Comparison of ENCODE assay signal across 1 cellular context in genomic region chr16:75105306-75106061, GRCh38.
TF ChIP-seq lines count a peak whose summit lies in the region.

No MANE protein-coding gene starts in this region.

TF ChIP-seq in GM12878, 131 proteins besides CTCF, POLR2A, EP300 and RAD21:
- TF ChIP-seq, protein P1, sequence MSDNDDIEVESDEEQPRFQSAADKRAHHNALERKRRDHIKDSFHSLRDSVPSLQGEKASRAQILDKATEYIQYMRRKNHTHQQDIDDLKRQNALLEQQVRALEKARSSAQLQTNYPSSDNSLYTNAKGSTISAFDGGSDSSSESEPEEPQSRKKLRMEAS (IDR thresholded peaks at IDR 0.05; ENCODE audit: low read depth, low read length): no peak
- no peak for TF ChIP-seq TCF7 (IDR thresholded peaks at IDR 0.05; ENCODE audit: borderline replicate concordance)
- no peak for TF ChIP-seq CHD2 (IDR thresholded peaks at IDR 0.05; ENCODE audit: borderline replicate concordance, low read depth, low read length)
- no peak for TF ChIP-seq ZNF207 (IDR thresholded peaks at IDR 0.05; ENCODE audit: borderline replicate concordance)
- no peak for TF ChIP-seq BRCA1 (IDR thresholded peaks at IDR 0.05; ENCODE audit: low read depth, low read length)
- TF ChIP-seq RAD51 (IDR thresholded peaks at IDR 0.05): no peak
- TF ChIP-seq MEF2B (IDR thresholded peaks at IDR 0.05; ENCODE audit: partially characterized antibody, poor library complexity, severe bottlenecking): no peak
- no peak for TF ChIP-seq IRF4 (IDR thresholded peaks at IDR 0.05; ENCODE audit: low read depth, low read length)
- TF ChIP-seq SREBF1 (IDR thresholded peaks at IDR 0.05; ENCODE audit: low read length): no peak
- TF ChIP-seq SKIL (IDR thresholded peaks at IDR 0.05; ENCODE audit: low read depth, poor library complexity, severe bottlenecking): no peak
- no peak for TF ChIP-seq ZNF217 (IDR thresholded peaks at IDR 0.05)
- TF ChIP-seq JUND (IDR thresholded peaks at IDR 0.05; ENCODE audit: low read depth, low read length): no peak
- no peak for TF ChIP-seq STAT3 (IDR thresholded peaks at IDR 0.05; ENCODE audit: low read depth, low read length)
- TF ChIP-seq, protein P2, sequence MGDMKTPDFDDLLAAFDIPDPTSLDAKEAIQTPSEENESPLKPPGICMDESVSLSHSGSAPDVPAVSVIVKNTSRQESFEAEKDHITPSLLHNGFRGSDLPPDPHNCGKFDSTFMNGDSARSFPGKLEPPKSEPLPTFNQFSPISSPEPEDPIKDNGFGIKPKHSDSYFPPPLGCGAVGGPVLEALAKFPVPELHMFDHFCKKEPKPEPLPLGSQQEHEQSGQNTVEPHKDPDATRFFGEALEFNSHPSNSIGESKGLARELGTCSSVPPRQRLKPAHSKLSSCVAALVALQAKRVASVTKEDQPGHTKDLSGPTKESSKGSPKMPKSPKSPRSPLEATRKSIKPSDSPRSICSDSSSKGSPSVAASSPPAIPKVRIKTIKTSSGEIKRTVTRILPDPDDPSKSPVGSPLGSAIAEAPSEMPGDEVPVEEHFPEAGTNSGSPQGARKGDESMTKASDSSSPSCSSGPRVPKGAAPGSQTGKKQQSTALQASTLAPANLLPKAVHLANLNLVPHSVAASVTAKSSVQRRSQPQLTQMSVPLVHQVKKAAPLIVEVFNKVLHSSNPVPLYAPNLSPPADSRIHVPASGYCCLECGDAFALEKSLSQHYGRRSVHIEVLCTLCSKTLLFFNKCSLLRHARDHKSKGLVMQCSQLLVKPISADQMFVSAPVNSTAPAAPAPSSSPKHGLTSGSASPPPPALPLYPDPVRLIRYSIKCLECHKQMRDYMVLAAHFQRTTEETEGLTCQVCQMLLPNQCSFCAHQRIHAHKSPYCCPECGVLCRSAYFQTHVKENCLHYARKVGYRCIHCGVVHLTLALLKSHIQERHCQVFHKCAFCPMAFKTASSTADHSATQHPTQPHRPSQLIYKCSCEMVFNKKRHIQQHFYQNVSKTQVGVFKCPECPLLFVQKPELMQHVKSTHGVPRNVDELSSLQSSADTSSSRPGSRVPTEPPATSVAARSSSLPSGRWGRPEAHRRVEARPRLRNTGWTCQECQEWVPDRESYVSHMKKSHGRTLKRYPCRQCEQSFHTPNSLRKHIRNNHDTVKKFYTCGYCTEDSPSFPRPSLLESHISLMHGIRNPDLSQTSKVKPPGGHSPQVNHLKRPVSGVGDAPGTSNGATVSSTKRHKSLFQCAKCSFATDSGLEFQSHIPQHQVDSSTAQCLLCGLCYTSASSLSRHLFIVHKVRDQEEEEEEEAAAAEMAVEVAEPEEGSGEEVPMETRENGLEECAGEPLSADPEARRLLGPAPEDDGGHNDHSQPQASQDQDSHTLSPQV (IDR thresholded peaks at IDR 0.05): no peak
- TF ChIP-seq CEBPZ (IDR thresholded peaks at IDR 0.05; ENCODE audit: low read depth, low read length): no peak
- TF ChIP-seq YBX1 (IDR thresholded peaks at IDR 0.05): no peak
- no peak for TF ChIP-seq ZNF384 (IDR thresholded peaks at IDR 0.05; ENCODE audit: borderline replicate concordance, low read depth, low read length)
- no peak for TF ChIP-seq ATF7 (IDR thresholded peaks at IDR 0.05; ENCODE audit: low read depth)
- no peak for TF ChIP-seq CBX5 (IDR thresholded peaks at IDR 0.05; ENCODE audit: low read depth)
